Comparison of ENCODE assay signal across 11 cellular contexts in the genomic region with DNA sequence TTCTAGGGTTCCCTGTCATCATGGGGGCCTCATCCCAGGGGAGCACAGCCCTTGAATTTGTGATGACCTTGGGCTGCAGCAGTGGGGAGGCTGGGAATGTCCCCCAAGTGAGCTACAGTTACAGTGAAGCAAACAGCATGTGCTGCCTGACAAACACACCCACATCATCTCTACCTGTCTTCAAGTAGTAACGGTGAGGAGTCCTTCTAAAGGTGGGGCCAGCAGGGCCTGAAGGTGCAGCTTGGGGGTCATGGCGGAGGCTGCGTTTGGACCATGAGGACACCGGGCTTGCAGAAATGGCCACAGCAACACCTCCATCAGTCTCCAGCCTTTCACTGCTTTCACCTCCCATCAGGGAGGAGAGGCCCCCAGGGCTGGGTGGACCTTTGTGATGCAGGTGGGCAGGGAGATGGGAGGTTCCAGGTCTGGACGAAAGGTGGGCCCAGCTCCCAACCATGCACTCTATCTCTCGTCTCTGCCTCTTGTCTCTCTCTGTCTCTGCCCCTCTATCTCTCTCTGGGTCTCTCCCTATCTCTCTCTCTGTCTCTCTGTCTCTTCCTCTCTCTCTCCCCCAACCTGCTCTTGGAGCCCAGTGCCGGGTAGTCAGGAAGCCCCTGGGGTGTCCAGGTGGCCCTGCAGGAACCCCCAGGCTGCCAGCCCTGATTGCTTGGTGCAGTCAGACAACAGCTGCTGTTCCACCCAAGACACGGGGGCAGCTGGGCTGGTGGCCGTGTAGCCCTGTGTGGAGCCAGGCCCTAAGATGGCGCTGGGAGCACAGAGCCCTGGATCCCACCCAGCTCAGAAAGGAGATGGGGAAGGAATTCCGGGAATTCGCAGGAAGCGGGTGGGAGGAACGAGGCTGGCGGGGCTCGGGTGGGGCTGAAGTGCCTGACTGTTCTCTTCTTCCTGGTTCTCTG. TPM values are rescaled to one million over a fixed set of nuclear protein-coding genes. Genes with fewer than 3 reads are reported as not detected.
DNase-seq lines count a peak whose midpoint lies in the region; ATAC-seq and TF ChIP-seq lines count a peak whose summit lies in the region.
"Had no signal": no experiment of that assay in that cellular context is flagged by ENCODE, and none has a peak within 500 bp of the region (broad histone marks: within the 10 kb centered on the region; RNA-seq: fewer than 3 reads in every experiment).

No MANE protein-coding gene starts in this region.

- H3K27me3 Mint-ChIP-seq in GM23338 (ENCODE audit: insufficient read depth, low read depth, poor library complexity) (peaks cover 13% of the 10 kb centered on the region), glutamatergic neuron (ENCODE audit: unreplicated experiment) (peaks cover 1% of the 10 kb centered on the region), osteocyte (ENCODE audit: unreplicated experiment) (no peaks in the 10 kb centered on the region)

- H3K27ac Mint-ChIP-seq in GM23338: no peak overlapping the region
- no peak overlapping the region for H3K27ac Mint-ChIP-seq in glutamatergic neuron (ENCODE audit: unreplicated experiment)
- H3K27ac Mint-ChIP-seq in osteocyte (ENCODE audit: unreplicated experiment): peak overlapping the region; percentile 50

- no peaks in the 10 kb centered on the region for H3K36me3 Mint-ChIP-seq in GM23338 (ENCODE audit: low read depth)
- no peaks in the 10 kb centered on the region for H3K36me3 Mint-ChIP-seq in glutamatergic neuron (ENCODE audit: unreplicated experiment)
- no peaks in the 10 kb centered on the region for H3K36me3 Mint-ChIP-seq in osteocyte (ENCODE audit: unreplicated experiment)

- peak; percentile 17 for ATAC-seq in GM23338

- 80% methylated on average over 16 of the region's 16 CpGs for WGBS in prostate gland

- H3K4me1 Mint-ChIP-seq in GM23338 (peaks cover 14% of the 10 kb centered on the region), glutamatergic neuron (ENCODE audit: low read depth, unreplicated experiment) (no peaks in the 10 kb centered on the region), osteocyte (ENCODE audit: unreplicated experiment) (peaks cover 40% of the 10 kb centered on the region)

- H3F3A ChIP-seq in GM23338 (replicated peaks; ENCODE audit: low read depth): no peaks in the 10 kb centered on the region

- no peak overlapping the region for H3K4me2 ChIP-seq in GM23338

- H3K27ac ChIP-seq in GM23338 (ENCODE audit: low read depth): no peak overlapping the region
- H3K27ac ChIP-seq in prostate gland: no peak overlapping the region
- H3K27ac ChIP-seq: neutrophil had no signal

- peak; percentile 68 for DNase-seq in GM23338 (ENCODE audit: low spot score)
- DNase-seq in NCI-H69 (lab: John Stamatoyannopoulos, UW): peak; percentile 18
- DNase-seq in glutamatergic neuron: peak; percentile 17
- DNase-seq in osteocyte (ENCODE audit: extremely low spot score, unreplicated experiment): peak; percentile 82
- no peak for DNase-seq in NOMO-1 (lab: John Stamatoyannopoulos, UW; ENCODE audit: unreplicated experiment in 2 of 2)
- DNase-seq in prostate gland (ENCODE audit: low spot score): no peak
- no peak for DNase-seq in UCSD-AML1 (lab: John Stamatoyannopoulos, UW; ENCODE audit: unreplicated experiment)
- DNase-seq: NCI-H2029 treated with DMSO at 0.1 percent for 48 hours; stimulated activated CD4-positive, alpha-beta T cell treated with anti-CD3 and anti-CD28 coated beads, Interleukin-2, amount 100 ng/mL, for 48 hours; substantia nigra had no signal

- intact Hi-C loops in prostate gland (cut with DNase I): no loop called here

- no peaks in the 10 kb centered on the region for H3K9me3 Mint-ChIP-seq in GM23338
- peaks cover 2% of the 10 kb centered on the region for H3K9me3 Mint-ChIP-seq in glutamatergic neuron (ENCODE audit: unreplicated experiment)
- no peaks in the 10 kb centered on the region for H3K9me3 Mint-ChIP-seq in osteocyte (ENCODE audit: unreplicated experiment)

- H3K4me1 ChIP-seq in GM23338 (ENCODE audit: insufficient read depth) (0 out of 2 replicates have a peak, but pooled peaks cover 10% of the 10 kb centered on the region), prostate gland (replicated peaks) (no peaks in the 10 kb centered on the region)

- no peaks in the 10 kb centered on the region for H3K79me2 ChIP-seq in GM23338 (replicated peaks; ENCODE audit: insufficient read depth)

- H3K9me3 ChIP-seq in prostate gland: no peaks in the 10 kb centered on the region
- H3K9me3 ChIP-seq: neutrophil had no signal

- H3K4me3 Mint-ChIP-seq in GM23338 (no peak overlapping the region), glutamatergic neuron (ENCODE audit: unreplicated experiment) (no peak overlapping the region), osteocyte (ENCODE audit: unreplicated experiment) (no peak overlapping the region)

- no peaks in the 10 kb centered on the region for H3K36me3 ChIP-seq in GM23338 (ENCODE audit: insufficient read depth)
- H3K36me3 ChIP-seq in prostate gland: no peaks in the 10 kb centered on the region
- H3K36me3 ChIP-seq: neutrophil had no signal

- H3K27me3 ChIP-seq in GM23338 (ENCODE audit: insufficient read depth): no peaks in the 10 kb centered on the region
- H3K27me3 ChIP-seq in prostate gland (replicated peaks; ENCODE audit: insufficient read depth): no peaks in the 10 kb centered on the region

- no peaks in the 10 kb centered on the region for H3K9me2 ChIP-seq in GM23338 (ENCODE audit: insufficient read depth)

- no peaks in the 10 kb centered on the region for H4K20me1 ChIP-seq in GM23338 (replicated peaks; ENCODE audit: insufficient read depth)

- peak overlapping the region; percentile 69 for H2AFZ ChIP-seq in GM23338

- H3K4me3 ChIP-seq in GM23338 (no peak overlapping the region), prostate gland (no peak overlapping the region)

- TF ChIP-seq POLR2A in prostate gland (IDR thresholded peaks at IDR 0.05): no peak

- TF ChIP-seq CTCF in GM23338 (conservative IDR thresholded peaks at IDR 0.05; ENCODE audit: low read depth in 2 of 2) (no peak), glutamatergic neuron (IDR thresholded peaks at IDR 0.05; ENCODE audit: partially characterized antibody, unreplicated experiment) (no peak), osteocyte (IDR thresholded peaks at IDR 0.05) (no peak), prostate gland (IDR thresholded peaks at IDR 0.05) (no peak)

TF ChIP-seq in GM23338, 12 proteins besides CTCF, POLR2A, EP300 and RAD21 (continues in another document):
- TF ChIP-seq, protein P1, sequence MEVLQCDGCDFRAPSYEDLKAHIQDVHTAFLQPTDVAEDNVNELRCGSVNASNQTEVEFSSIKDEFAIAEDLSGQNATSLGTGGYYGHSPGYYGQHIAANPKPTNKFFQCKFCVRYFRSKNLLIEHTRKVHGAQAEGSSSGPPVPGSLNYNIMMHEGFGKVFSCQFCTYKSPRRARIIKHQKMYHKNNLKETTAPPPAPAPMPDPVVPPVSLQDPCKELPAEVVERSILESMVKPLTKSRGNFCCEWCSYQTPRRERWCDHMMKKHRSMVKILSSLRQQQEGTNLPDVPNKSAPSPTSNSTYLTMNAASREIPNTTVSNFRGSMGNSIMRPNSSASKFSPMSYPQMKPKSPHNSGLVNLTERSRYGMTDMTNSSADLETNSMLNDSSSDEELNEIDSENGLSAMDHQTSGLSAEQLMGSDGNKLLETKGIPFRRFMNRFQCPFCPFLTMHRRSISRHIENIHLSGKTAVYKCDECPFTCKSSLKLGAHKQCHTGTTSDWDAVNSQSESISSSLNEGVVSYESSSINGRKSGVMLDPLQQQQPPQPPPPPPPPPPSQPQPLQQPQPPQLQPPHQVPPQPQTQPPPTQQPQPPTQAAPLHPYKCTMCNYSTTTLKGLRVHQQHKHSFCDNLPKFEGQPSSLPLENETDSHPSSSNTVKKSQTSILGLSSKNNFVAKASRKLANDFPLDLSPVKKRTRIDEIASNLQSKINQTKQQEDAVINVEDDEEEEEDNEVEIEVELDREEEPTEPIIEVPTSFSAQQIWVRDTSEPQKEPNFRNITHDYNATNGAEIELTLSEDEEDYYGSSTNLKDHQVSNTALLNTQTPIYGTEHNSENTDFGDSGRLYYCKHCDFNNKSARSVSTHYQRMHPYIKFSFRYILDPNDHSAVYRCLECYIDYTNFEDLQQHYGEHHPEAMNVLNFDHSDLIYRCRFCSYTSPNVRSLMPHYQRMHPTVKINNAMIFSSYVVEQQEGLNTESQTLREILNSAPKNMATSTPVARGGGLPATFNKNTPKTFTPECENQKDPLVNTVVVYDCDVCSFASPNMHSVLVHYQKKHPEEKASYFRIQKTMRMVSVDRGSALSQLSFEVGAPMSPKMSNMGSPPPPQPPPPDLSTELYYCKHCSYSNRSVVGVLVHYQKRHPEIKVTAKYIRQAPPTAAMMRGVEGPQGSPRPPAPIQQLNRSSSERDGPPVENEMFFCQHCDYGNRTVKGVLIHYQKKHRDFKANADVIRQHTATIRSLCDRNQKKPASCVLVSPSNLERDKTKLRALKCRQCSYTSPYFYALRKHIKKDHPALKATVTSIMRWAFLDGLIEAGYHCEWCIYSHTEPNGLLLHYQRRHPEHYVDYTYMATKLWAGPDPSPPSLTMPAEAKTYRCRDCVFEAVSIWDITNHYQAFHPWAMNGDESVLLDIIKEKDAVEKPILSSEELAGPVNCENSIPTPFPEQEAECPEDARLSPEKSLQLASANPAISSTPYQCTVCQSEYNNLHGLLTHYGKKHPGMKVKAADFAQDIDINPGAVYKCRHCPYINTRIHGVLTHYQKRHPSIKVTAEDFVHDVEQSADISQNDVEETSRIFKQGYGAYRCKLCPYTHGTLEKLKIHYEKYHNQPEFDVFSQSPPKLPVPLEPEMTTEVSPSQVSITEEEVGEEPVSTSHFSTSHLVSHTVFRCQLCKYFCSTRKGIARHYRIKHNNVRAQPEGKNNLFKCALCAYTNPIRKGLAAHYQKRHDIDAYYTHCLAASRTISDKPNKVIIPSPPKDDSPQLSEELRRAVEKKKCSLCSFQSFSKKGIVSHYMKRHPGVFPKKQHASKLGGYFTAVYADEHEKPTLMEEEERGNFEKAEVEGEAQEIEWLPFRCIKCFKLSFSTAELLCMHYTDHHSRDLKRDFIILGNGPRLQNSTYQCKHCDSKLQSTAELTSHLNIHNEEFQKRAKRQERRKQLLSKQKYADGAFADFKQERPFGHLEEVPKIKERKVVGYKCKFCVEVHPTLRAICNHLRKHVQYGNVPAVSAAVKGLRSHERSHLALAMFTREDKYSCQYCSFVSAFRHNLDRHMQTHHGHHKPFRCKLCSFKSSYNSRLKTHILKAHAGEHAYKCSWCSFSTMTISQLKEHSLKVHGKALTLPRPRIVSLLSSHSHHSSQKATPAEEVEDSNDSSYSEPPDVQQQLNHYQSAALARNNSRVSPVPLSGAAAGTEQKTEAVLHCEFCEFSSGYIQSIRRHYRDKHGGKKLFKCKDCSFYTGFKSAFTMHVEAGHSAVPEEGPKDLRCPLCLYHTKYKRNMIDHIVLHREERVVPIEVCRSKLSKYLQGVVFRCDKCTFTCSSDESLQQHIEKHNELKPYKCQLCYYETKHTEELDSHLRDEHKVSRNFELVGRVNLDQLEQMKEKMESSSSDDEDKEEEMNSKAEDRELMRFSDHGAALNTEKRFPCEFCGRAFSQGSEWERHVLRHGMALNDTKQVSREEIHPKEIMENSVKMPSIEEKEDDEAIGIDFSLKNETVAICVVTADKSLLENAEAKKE (CRISPR knock-in tag; IDR thresholded peaks at IDR 0.05): no peak

RNA-seq across cellular contexts. Expression of a gene that starts 55.5 kb away (rescaled TPM):
- total RNA-seq in GM23338 (2014; rRNA removed; shearing (Covaris generic)): 1.8 and 2.0 TPM in 2 replicates
- polyA plus RNA-seq in GM23338 (2016; fragmentation: Nextera tagmentation; extraction: Ambion mirVana): 0.06 and 0.07 TPM in 2 replicates
- total RNA-seq in glutamatergic neuron (ENCODE audit: unreplicated experiment): 13.8 TPM
- total RNA-seq in osteocyte: 4.8 and 4.9 TPM in 2 replicates
- 1 to 10 TPM; 1.4 to 2.0 TPM for total RNA-seq in prostate gland

Comparison
In these comparisons a context has a peak if more than half of its experiments do, and no peak if none do; other contexts are left out.
1. DNase-seq: peak in GM23338 (single experiment), NCI-H69 (single experiment), glutamatergic neuron (single experiment) and osteocyte (single experiment); none in NOMO-1 (0 of 2), prostate gland (single experiment) and UCSD-AML1 (single experiment).